19 cellular contexts compared by ENCODE assay signal in the genomic region with DNA sequence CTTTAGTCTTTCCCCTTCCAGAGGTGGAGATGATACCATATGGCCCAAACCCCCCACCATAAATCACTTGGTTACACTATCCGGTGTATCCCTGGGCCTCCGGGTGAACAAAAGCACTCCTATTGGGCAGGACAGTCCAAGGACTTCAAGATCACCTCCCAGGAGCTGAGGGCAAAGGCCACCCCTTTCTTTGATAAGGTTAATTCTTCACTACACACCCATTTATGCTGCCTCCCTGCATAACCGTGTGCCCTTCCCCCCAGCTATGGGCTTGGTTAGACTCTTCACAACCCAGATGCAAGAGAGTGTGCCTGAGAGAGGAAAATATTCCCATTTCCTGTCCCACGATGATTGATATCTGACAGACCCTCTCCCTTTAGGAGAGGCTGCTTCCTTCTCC.
DNase-seq lines count a peak whose midpoint lies in the region; ATAC-seq and TF ChIP-seq lines count a peak whose summit lies in the region.
"Had no signal": no experiment of that assay in that cellular context is flagged by ENCODE, and none has a peak within 500 bp of the region (broad histone marks: within the 10 kb centered on the region; RNA-seq: fewer than 3 reads in every experiment).

No MANE protein-coding gene starts in this region.

- no peak overlapping the region for H2AK5ac ChIP-seq in IMR-90 (ENCODE audit: low read depth, low read length)

- H3K79me1 ChIP-seq in IMR-90 (ENCODE audit: low read depth in 1 of 2, low read length in 2 of 2) = no peaks in the 10 kb centered on the region

- H3K27me3 Mint-ChIP-seq in GM23338 (ENCODE audit: insufficient read depth, low read depth, poor library complexity) = no peaks in the 10 kb centered on the region

- no peak overlapping the region for H2BK120ac ChIP-seq in IMR-90 (ENCODE audit: low read depth, low read length)

- DNase-seq in GM23338 (ENCODE audit: low spot score) = no peak
- no peak for DNase-seq in IMR-90
- peak in 1 of 3 donors; percentile 7 for DNase-seq in mucosa of descending colon
- DNase-seq in activated effector memory CD4-positive, alpha-beta T cell treated with Interleukin-2 at 50 U/mL for 16 hours = no peak
- no peak for DNase-seq in uterus
- no peak for DNase-seq in RPMI8226
- DNase-seq: 8988T; ACHN; AML-193; C1 segment of cervical spinal cord; Calu3; CD4-positive, alpha-beta memory T cell; COR-L47; DMS53; DMS79 treated with DMSO at 0.1 percent for 48 hours; GF-D8; GOT3; HCEC 1CT had no signal

- no peak overlapping the region for H2BK15ac ChIP-seq in IMR-90 (ENCODE audit: low read depth, low read length)

- ATAC-seq in GM23338 (no peak), IMR-90 (ENCODE audit: low read depth) (no peak), mucosa of descending colon (peak; percentile 48)
- ATAC-seq: A549 had no signal

- no peaks in the 10 kb centered on the region for H3K36me3 ChIP-seq in GM23338 (ENCODE audit: insufficient read depth)
- no peaks in the 10 kb centered on the region for H3K36me3 ChIP-seq in IMR-90 (ENCODE audit: control insufficient read depth, insufficient read depth, low read length)
- no peaks in the 10 kb centered on the region for H3K36me3 ChIP-seq in mucosa of descending colon (ENCODE audit: low read depth)
- no peaks in the 10 kb centered on the region for H3K36me3 ChIP-seq in uterus

- H3K4ac ChIP-seq in IMR-90 (ENCODE audit: low read depth, low read length) = no peak overlapping the region

- POLR2A ChIA-PET in IMR-90 (lab: Charles Lee; ENCODE audit: unreplicated experiment) = no interaction called here

- WGBS in IMR-90 (ENCODE audit: extremely low coverage in 2 of 2, insufficient read length in 1 of 2), 2 experiments = no CpG with 5 or more reads among the region's 4 CpGs

- H3K27ac ChIP-seq in GM23338 (ENCODE audit: low read depth) = no peak overlapping the region
- H3K27ac ChIP-seq in IMR-90 (ENCODE audit: insufficient read depth, low read length) = no peak overlapping the region
- no peak overlapping the region for H3K27ac ChIP-seq in uterus
- H3K27ac ChIP-seq: A549 had no signal

- no peak overlapping the region for H2BK5ac ChIP-seq in IMR-90 (ENCODE audit: low read depth, low read length, poor library complexity, severe bottlenecking)

- H3K4me1 ChIP-seq in GM23338 (ENCODE audit: insufficient read depth) (no peaks in the 10 kb centered on the region), IMR-90 (ENCODE audit: control insufficient read depth, insufficient read depth, low read length) (no peaks in the 10 kb centered on the region), mucosa of descending colon (ENCODE audit: low read depth) (no peaks in the 10 kb centered on the region), uterus (no peaks in the 10 kb centered on the region)
- H3K4me1 ChIP-seq: A549 had no signal

- H3K27me3 ChIP-seq in GM23338 (ENCODE audit: insufficient read depth) (no peaks in the 10 kb centered on the region), IMR-90 (ENCODE audit: control insufficient read depth, insufficient read depth, low read length) (peaks cover 6% of the 10 kb centered on the region), uterus (no peaks in the 10 kb centered on the region)

- dilution Hi-C loops in IMR-90 (cut with HindIII; ENCODE audit: low sequenced_read_pairs, unreplicated experiment) = no loop called here

- no peak overlapping the region for H3K23ac ChIP-seq in IMR-90 (ENCODE audit: low read depth, low read length)

- intact Hi-C loops in IMR-90 (cut with micrococcal nuclease) (no loop called here), mucosa of descending colon (cut with DNase I, micrococcal nuclease) (no loop called here), uterus (cut with DNase I; ENCODE audit: low total_unique reads) (no loop called here)

- BruUV-seq in IMR-90 (replicated peaks; lab: Mats Ljungman, UMichigan) = no TSS peak

- H2AFZ ChIP-seq in GM23338 (no peak overlapping the region), IMR-90 (replicated peaks; ENCODE audit: low read length, poor library complexity) (peak overlapping the region; percentile 35)

- no peak overlapping the region for H4K5ac ChIP-seq in IMR-90 (ENCODE audit: low read depth, low read length)

- H3K4me3 Mint-ChIP-seq in GM23338 = no peak overlapping the region
- H3K4me3 Mint-ChIP-seq: CD4-positive, alpha-beta memory T cell had no signal

- no peak for TF ChIP-seq POLR2A in IMR-90 (IDR thresholded peaks at IDR 0.05; ENCODE audit: low read depth, low read length)
- no peak for TF ChIP-seq POLR2A in uterus (IDR thresholded peaks at IDR 0.05)

- H3K36me3 Mint-ChIP-seq in GM23338 (ENCODE audit: low read depth) = peaks cover 25% of the 10 kb centered on the region
- H3K36me3 Mint-ChIP-seq: CD4-positive, alpha-beta memory T cell had no signal

- H4K20me1 ChIP-seq in GM23338 (replicated peaks; ENCODE audit: insufficient read depth) (no peaks in the 10 kb centered on the region), IMR-90 (ENCODE audit: insufficient read depth, low read length) (no peaks in the 10 kb centered on the region)

- H3K9me2 ChIP-seq in GM23338 (ENCODE audit: insufficient read depth) = no peaks in the 10 kb centered on the region

- no peak overlapping the region for H2BK20ac ChIP-seq in IMR-90 (ENCODE audit: low read depth, low read length)

- H3K4me3 ChIP-seq in GM23338 (no peak overlapping the region), IMR-90 (ENCODE audit: insufficient read depth, low read depth, low read length) (no peak overlapping the region), mucosa of descending colon (no peak overlapping the region), uterus (no peak overlapping the region)
- H3K4me3 ChIP-seq: A549 had no signal

- no peak overlapping the region for H3K9ac ChIP-seq in IMR-90 (ENCODE audit: low read depth, low read length)

- H3K4me2 ChIP-seq in GM23338 = no peak overlapping the region
- H3K4me2 ChIP-seq in IMR-90 (ENCODE audit: low read depth, low read length) = no peak overlapping the region
- H3K4me2 ChIP-seq: A549 had no signal

- H3F3A ChIP-seq in GM23338 (replicated peaks; ENCODE audit: low read depth) = no peaks in the 10 kb centered on the region

- no peak overlapping the region for H3K56ac ChIP-seq in IMR-90 (ENCODE audit: extremely low read depth, insufficient read depth, low read length)

- in situ Hi-C loops in IMR-90 (cut with MboI; ENCODE audit: low sequenced_read_pairs) = no loop called here

- no peak overlapping the region for H2AK9ac ChIP-seq in IMR-90 (replicated peaks; ENCODE audit: low read depth, low read length, poor library complexity)

- no peak overlapping the region for H3K14ac ChIP-seq in IMR-90 (replicated peaks; ENCODE audit: low read depth, low read length)

- H4K91ac ChIP-seq in IMR-90 (ENCODE audit: insufficient read depth, low read depth, low read length) = no peak overlapping the region

- no peak overlapping the region for H3K18ac ChIP-seq in IMR-90 (ENCODE audit: low read depth, low read length)

- no peak overlapping the region for H4K8ac ChIP-seq in IMR-90 (ENCODE audit: low read depth in 2 of 2, low read length in 2 of 2)

- H3K4me1 Mint-ChIP-seq in GM23338 = no peaks in the 10 kb centered on the region; the same call in 2 of the 3 replicates
- H3K4me1 Mint-ChIP-seq: CD4-positive, alpha-beta memory T cell had no signal

- no peak for TF ChIP-seq RAD21 in IMR-90 (IDR thresholded peaks at IDR 0.05; ENCODE audit: low read length)

- H3K27ac Mint-ChIP-seq in GM23338 = 0 out of 2 replicates have a peak overlapping the region, but pooled peaks have one; percentile 28
- H3K27ac Mint-ChIP-seq: CD4-positive, alpha-beta memory T cell had no signal

- no peak for TF ChIP-seq CTCF in GM23338 (conservative IDR thresholded peaks at IDR 0.05; ENCODE audit: low read depth in 2 of 2)
- TF ChIP-seq CTCF in IMR-90 (conservative IDR thresholded peaks at IDR 0.05; ENCODE audit: low read depth, low read length) = no peak
- TF ChIP-seq CTCF in mucosa of descending colon (IDR thresholded peaks at IDR 0.05) = no peak
- no peak for TF ChIP-seq CTCF in uterus (IDR thresholded peaks at IDR 0.05)

- no peaks in the 10 kb centered on the region; the same call in 1 of the 2 replicates for H3K9me1 ChIP-seq in IMR-90 (ENCODE audit: insufficient read depth, low read length)

- H3K9me3 ChIP-seq in IMR-90 (ENCODE audit: control insufficient read depth, insufficient read depth, low read length) (no peaks in the 10 kb centered on the region), mucosa of descending colon (no peaks in the 10 kb centered on the region), uterus (no peaks in the 10 kb centered on the region)
- H3K9me3 ChIP-seq: A549 had no signal

- H3K79me2 ChIP-seq in GM23338 (replicated peaks; ENCODE audit: insufficient read depth) = no peaks in the 10 kb centered on the region

- CTCF ChIA-PET in IMR-90 (lab: Yijun Ruan, JAX) = interaction anchor here (0.6 kb wide), 1 partner anchor 12 kb away, joined by 3 read pairs; no protein-coding TSS in a partner anchor

- no peaks in the 10 kb centered on the region for H3K9me3 Mint-ChIP-seq in GM23338

TF ChIP-seq in GM23338, 12 proteins besides CTCF, POLR2A, EP300 and RAD21:
- TF ChIP-seq STAT1 (IDR thresholded peaks at IDR 0.05; ENCODE audit: unreplicated experiment) = no peak

TF ChIP-seq in IMR-90, 13 proteins besides CTCF, POLR2A, EP300 and RAD21:
- TF ChIP-seq ELK1 (IDR thresholded peaks at IDR 0.05; ENCODE audit: borderline replicate concordance, low read depth, low read length) (no peak), USF2 (IDR thresholded peaks at IDR 0.05; ENCODE audit: low read depth, low read length) (no peak), RFX5 (IDR thresholded peaks at IDR 0.05; ENCODE audit: low read depth, low read length) (no peak), MAFK (IDR thresholded peaks at IDR 0.05; ENCODE audit: low read depth, low read length) (no peak)
TF ChIP-seq in IMR-90: peak in this region for 0.
